Comparison of ENCODE assay signal across 8 cellular contexts in the genomic region with DNA sequence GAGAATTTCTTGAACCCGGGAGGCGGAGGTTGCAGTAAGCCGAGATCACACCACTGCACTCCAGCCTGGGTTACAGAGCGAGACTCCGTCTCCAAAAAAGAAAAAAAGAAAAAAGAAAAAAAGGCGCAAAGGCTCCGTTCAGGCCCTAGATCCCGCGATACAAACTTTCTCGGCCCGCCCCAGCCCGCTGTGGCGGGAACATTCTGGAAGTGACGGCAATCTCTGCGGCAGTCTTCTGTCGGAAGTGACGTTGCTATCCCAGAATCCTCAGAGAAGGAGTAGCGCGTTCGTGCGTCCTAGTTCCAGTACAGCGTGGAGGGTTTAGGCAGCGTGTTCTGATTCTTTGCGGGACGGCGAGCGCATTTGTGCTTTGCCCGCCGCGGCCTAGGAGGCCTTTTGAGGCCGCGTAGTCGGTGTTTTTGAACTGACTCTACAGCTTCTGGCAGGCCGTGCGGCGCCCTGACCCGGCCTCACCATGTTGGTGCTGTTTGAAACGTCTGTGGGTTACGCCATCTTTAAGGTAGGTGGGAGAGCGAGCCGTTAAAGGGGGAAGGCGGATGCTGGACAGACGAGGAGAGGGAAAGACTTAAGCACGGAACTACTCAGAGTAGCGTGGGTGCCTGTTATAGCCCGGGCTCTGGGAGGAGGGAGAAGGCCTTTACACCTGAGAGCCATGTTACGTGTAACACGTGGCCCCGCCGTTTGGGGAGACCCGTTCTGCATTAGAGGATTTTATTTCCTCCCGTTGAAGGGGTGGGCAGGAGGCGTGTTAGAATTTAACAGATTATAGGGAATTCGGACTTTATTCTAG. TPM values are rescaled to one million over a fixed set of nuclear protein-coding genes. Genes with fewer than 3 reads are reported as not detected.
DNase-seq lines count a peak whose midpoint lies in the region; ATAC-seq and TF ChIP-seq lines count a peak whose summit lies in the region.

A gene with protein sequence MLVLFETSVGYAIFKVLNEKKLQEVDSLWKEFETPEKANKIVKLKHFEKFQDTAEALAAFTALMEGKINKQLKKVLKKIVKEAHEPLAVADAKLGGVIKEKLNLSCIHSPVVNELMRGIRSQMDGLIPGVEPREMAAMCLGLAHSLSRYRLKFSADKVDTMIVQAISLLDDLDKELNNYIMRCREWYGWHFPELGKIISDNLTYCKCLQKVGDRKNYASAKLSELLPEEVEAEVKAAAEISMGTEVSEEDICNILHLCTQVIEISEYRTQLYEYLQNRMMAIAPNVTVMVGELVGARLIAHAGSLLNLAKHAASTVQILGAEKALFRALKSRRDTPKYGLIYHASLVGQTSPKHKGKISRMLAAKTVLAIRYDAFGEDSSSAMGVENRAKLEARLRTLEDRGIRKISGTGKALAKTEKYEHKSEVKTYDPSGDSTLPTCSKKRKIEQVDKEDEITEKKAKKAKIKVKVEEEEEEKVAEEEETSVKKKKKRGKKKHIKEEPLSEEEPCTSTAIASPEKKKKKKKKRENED (plus strand): TSS at position 297 of the 811 bp plus-strand sequence. CDS start 179 bp downstream, at position 476.

- H3K9me3 ChIP-seq in breast epithelium (no peaks in the 10 kb centered on the region), iPS-20b (ENCODE audit: insufficient read depth, low read depth, low read length) (no peaks in the 10 kb centered on the region)

- H3K4me1 ChIP-seq in ACC112 (ENCODE audit: control insufficient read depth, insufficient read depth, low read length, unreplicated experiment) (peaks cover 20% of the 10 kb centered on the region), breast epithelium (no peaks in the 10 kb centered on the region), iPS-20b (ENCODE audit: insufficient read depth, low read length) (no peaks in the 10 kb centered on the region)

- no peak for TF ChIP-seq CTCF in VCaP (conservative IDR thresholded peaks at IDR 0.05)
- TF ChIP-seq CTCF in breast epithelium (IDR thresholded peaks at IDR 0.05): no peak

- DNase-seq in NCI-H2196 treated with DMSO at 0.1 percent for 48 hours (lab: John Stamatoyannopoulos, UW; ENCODE audit: unreplicated experiment): peak; percentile 85
- DNase-seq in breast epithelium (ENCODE audit: low spot score in 2 of 2): peak; percentile 89 to 90

- peak within 1 kb of the TSS; percentile 100 for H3K9ac ChIP-seq in iPS-20b (ENCODE audit: low read depth, low read length)

- no peak within 1 kb of the TSS for H2AFZ ChIP-seq in ACC112 (ENCODE audit: low read length, unreplicated experiment)

- no peaks in the 10 kb centered on the region for H3K36me3 ChIP-seq in ACC112 (ENCODE audit: insufficient read depth, low read length)
- no peaks in the 10 kb centered on the region for H3K36me3 ChIP-seq in breast epithelium
- no peaks in the 10 kb centered on the region; the same call in 1 of the 2 replicates for H3K36me3 ChIP-seq in iPS-20b (ENCODE audit: insufficient read depth, low read depth, low read length)

- peak within 1 kb of the TSS; percentile 94 for H3K27ac ChIP-seq in ACC112 (ENCODE audit: low read depth, low read length)
- H3K27ac ChIP-seq in VCaP: peak within 1 kb of the TSS; percentile 93
- H3K27ac ChIP-seq in breast epithelium: peak within 1 kb of the TSS; percentile 93 to 95
- peak within 1 kb of the TSS; percentile 95 for H3K27ac ChIP-seq in iPS-20b (ENCODE audit: low read length)
- H3K27ac ChIP-seq in skin epidermis: peak within 1 kb of the TSS; percentile 89 to 99 (median 95)

- ATAC-seq in GM18870 (IDR thresholded peaks at IDR 0.05; ENCODE audit: unreplicated experiment): peak; percentile 84
- peak; percentile 92 for ATAC-seq in HG03135 (IDR thresholded peaks at IDR 0.05; ENCODE audit: unreplicated experiment)

- H3K79me2 ChIP-seq in ACC112 (ENCODE audit: control insufficient read depth, insufficient read depth, low read length, unreplicated experiment): peaks cover 50% of the 10 kb centered on the region

- no peaks in the 10 kb centered on the region for H3K27me3 ChIP-seq in ACC112 (ENCODE audit: insufficient read depth, low read length)
- H3K27me3 ChIP-seq in breast epithelium: no peaks in the 10 kb centered on the region
- H3K27me3 ChIP-seq in iPS-20b (ENCODE audit: insufficient read depth, low read length): no peaks in the 10 kb centered on the region

- intact Hi-C loops in breast epithelium (cut with DNase I; ENCODE audit: low total_unique reads): no loop called here

- TF ChIP-seq POLR2A in breast epithelium (IDR thresholded peaks at IDR 0.05): peak; percentile 93

- H3K4me3 ChIP-seq in ACC112 (ENCODE audit: low read depth, low read length) (peak within 1 kb of the TSS; percentile 97), breast epithelium (peak within 1 kb of the TSS; percentile 67 to 91 (median 88)), iPS-20b (ENCODE audit: low read length) (peak within 1 kb of the TSS; percentile 88), skin epidermis (peak within 1 kb of the TSS; percentile 55 to 93 (median 76))

RNA-seq across cellular contexts. Expression of the gene that starts here (rescaled TPM):
- total RNA-seq in breast epithelium: 10 to 100 TPM; 39.2 to 96.2 (median 74.7) TPM

Comparison
In these comparisons a context has a peak if more than half of its experiments do, and no peak if none do; other contexts are left out.
1. Peak in every context shown above with its lines: DNase-seq, ATAC-seq, H3K4me3 ChIP-seq and H3K27ac ChIP-seq.